In genomic region chr10:28533571-28534304, GRCh38 we compare ENCODE assay signal across 8 cellular contexts. TPM values are rescaled to one million over a fixed set of nuclear protein-coding genes. Genes with fewer than 3 reads are reported as not detected.
DNase-seq lines count a peak whose midpoint lies in the region; ATAC-seq, FAIRE-seq and TF ChIP-seq lines count a peak whose summit lies in the region.

No MANE protein-coding gene starts in this region.

- H3K4me3 ChIP-seq in BLaER1 treated with 17β-estradiol and CSF1 and Interleukin-3, amounts not matched to agents 10 nM and 100 nM = peak overlapping the region; percentile 73 to 98 (median 95)
- no peak overlapping the region for H3K4me3 ChIP-seq in KMS-11 (IDR thresholded peaks at IDR 0.05; ENCODE audit: insufficient read depth, low read depth, low read length)
- peak overlapping the region; percentile 76 for H3K4me3 ChIP-seq in kidney epithelial cell (ENCODE audit: low read depth, low read length)

- H3K27ac ChIP-seq in BLaER1 treated with 17β-estradiol and CSF1 and Interleukin-3, amounts not matched to agents 10 nM and 100 nM = peak overlapping the region; percentile 95 to 100 (median 99)
- H3K27ac ChIP-seq in KMS-11 = peak overlapping the region; percentile 89

- H3K9ac ChIP-seq in BLaER1 treated with 17β-estradiol and CSF1 and Interleukin-3, amounts not matched to agents 10 nM and 100 nM = peak overlapping the region; percentile 92 to 100 (median 99)
- peak overlapping the region; percentile 99 for H3K9ac ChIP-seq in KMS-11

- peaks cover 0 to 4% (median 0%) of the 10 kb centered on the region in 11 experiments; a peak in 1 of 22 replicates for H3K9me3 ChIP-seq in BLaER1 treated with 17β-estradiol and CSF1 and Interleukin-3, amounts not matched to agents 10 nM and 100 nM (replicated peaks in 1 of 11)

- H3K79me2 ChIP-seq in KMS-11 (ENCODE audit: insufficient read depth, low read depth) = peaks cover 62% of the 10 kb centered on the region

- TF ChIP-seq CTCF in KMS-11 (conservative IDR thresholded peaks at IDR 0.05; ENCODE audit: low read depth, low read length) = no peak
- TF ChIP-seq CTCF in kidney epithelial cell (IDR thresholded peaks at IDR 0.05; ENCODE audit: insufficient read depth, low read length, poor library complexity, severe bottlenecking) = no peak

- no peaks in the 10 kb centered on the region for H3K27me3 ChIP-seq in BLaER1 treated with 17β-estradiol and CSF1 and Interleukin-3, amounts not matched to agents 10 nM and 100 nM
- H3K27me3 ChIP-seq in KMS-11 (ENCODE audit: insufficient read depth, low read depth) (no peaks in the 10 kb centered on the region), kidney epithelial cell (ENCODE audit: control insufficient read depth, insufficient read depth, low read length) (no peaks in the 10 kb centered on the region)

- no peak for FAIRE-seq in RCC 7860 (lab: Jason Lieb, UNC)

- peak overlapping the region; percentile 79 to 94 (median 88) for H3K4me2 ChIP-seq in BLaER1 treated with 17β-estradiol and CSF1 and Interleukin-3, amounts not matched to agents 10 nM and 100 nM
- H3K4me2 ChIP-seq in KMS-11 = peak overlapping the region; percentile 72

- H3K36me3 ChIP-seq in BLaER1 treated with 17β-estradiol and CSF1 and Interleukin-3, amounts not matched to agents 10 nM and 100 nM = peaks cover 39 to 71% (median 52%) of the 10 kb centered on the region in 11 experiments
- H3K36me3 ChIP-seq in KMS-11 (ENCODE audit: insufficient read depth) (peaks cover 34% of the 10 kb centered on the region; the same call in 1 of the 2 replicates), kidney epithelial cell (ENCODE audit: control insufficient read depth, insufficient read depth, low read length) (no peaks in the 10 kb centered on the region)

- H4K20me1 ChIP-seq in BLaER1 treated with 17β-estradiol and CSF1 and Interleukin-3, amounts not matched to agents 10 nM and 100 nM = peaks cover 35 to 56% (median 50%) of the 10 kb centered on the region in 11 experiments
- H4K20me1 ChIP-seq in KMS-11 (ENCODE audit: insufficient read depth) = peaks cover 16% of the 10 kb centered on the region; the same call in 1 of the 2 replicates

- ATAC-seq in GM21390 (IDR thresholded peaks at IDR 0.05; ENCODE audit: unreplicated experiment) = peak; percentile 21

- no peak overlapping the region for H2AFZ ChIP-seq in KMS-11 (ENCODE audit: low read depth)

- peak; percentile 48 for DNase-seq in activated CD4-positive, alpha-beta T cell treated with anti-CD3 and anti-CD28 coated beads for 1 hour
- DNase-seq in cerebellar cortex (ENCODE audit: low spot score) (peak; percentile 44), kidney epithelial cell (ENCODE audit: low read depth) (no peak), RCC 7860 (ENCODE audit: low spot score) (no peak)
- peak; percentile 79 for DNase-seq in stimulated activated CD4-positive, alpha-beta T cell treated with anti-CD3 and anti-CD28 coated beads, Interleukin-15, amount 100 ng/mL, for 24 hours

- peaks cover 24 to 54% (median 39%) of the 10 kb centered on the region in 10 experiments for H3K4me1 ChIP-seq in BLaER1 treated with 17β-estradiol and CSF1 and Interleukin-3, amounts not matched to agents 10 nM and 100 nM
- peaks cover 52% of the 10 kb centered on the region for H3K4me1 ChIP-seq in KMS-11 (ENCODE audit: low read depth, poor library complexity, severe bottlenecking)

RNA-seq across cellular contexts. Expression of gene WAC, which starts 0.8 kb away (rescaled TPM):
- total RNA-seq in kidney epithelial cell = 82.9 and 83.3 TPM in 2 replicates

Comparison
In these comparisons a context has a peak if more than half of its experiments do, and no peak if none do; other contexts are left out.
1. DNase-seq: peak in activated CD4-positive, alpha-beta T cell treated with anti-CD3 and anti-CD28 coated beads for 1 hour (single experiment), cerebellar cortex (single experiment) and stimulated activated CD4-positive, alpha-beta T cell treated with anti-CD3 and anti-CD28 coated beads, Interleukin-15, amount 100 ng/mL, for 24 hours (single experiment); none in kidney epithelial cell (single experiment) and RCC 7860 (single experiment).